8 cellular contexts compared by ENCODE assay signal in genomic region chr12:13000616-13000934, GRCh38. TPM values are rescaled to one million over a fixed set of nuclear protein-coding genes. Genes with fewer than 3 reads are reported as not detected.
A peak's percentile ranks its signal among the peaks of the same experiment; 100 is the strongest.
DNase-seq lines count a peak whose midpoint lies in the region; ATAC-seq and TF ChIP-seq lines count a peak whose summit lies in the region.

No MANE protein-coding gene starts in this region.

- peak overlapping the region; percentile 42; the same call in 1 of the 2 replicates for H4K91ac ChIP-seq in IMR-90 (ENCODE audit: insufficient read depth, low read depth, low read length)

- no peaks in the 10 kb centered on the region for H3F3A ChIP-seq in DOHH2 (ENCODE audit: control insufficient read depth, insufficient read depth)

- H2BK15ac ChIP-seq in IMR-90 (ENCODE audit: low read depth, low read length) = peak overlapping the region; percentile 50; the same call in 1 of the 3 replicates

- WGBS in IMR-90 (ENCODE audit: extremely low coverage in 2 of 2, insufficient read length in 1 of 2), 2 experiments = 0% methylated on average over 10 of the region's 16 CpGs; no CpG with 5 or more reads in 1 of the 2 experiments
- WGBS in psoas muscle, 3 donors = 0 to 1% (median 0%) methylated on average over 12 to 16 of the region's 16 CpGs

- POLR2A ChIA-PET in IMR-90 (lab: Charles Lee; ENCODE audit: unreplicated experiment) = no interaction called here

- peaks cover 14% of the 10 kb centered on the region for H3K4me1 ChIP-seq in DOHH2 (ENCODE audit: control insufficient read depth, low read length)
- peaks cover 20% of the 10 kb centered on the region for H3K4me1 ChIP-seq in IMR-90 (ENCODE audit: control insufficient read depth, insufficient read depth, low read length)
- peaks cover 9% of the 10 kb centered on the region for H3K4me1 ChIP-seq in cardiac muscle cell (ENCODE audit: low read depth)
- H3K4me1 ChIP-seq in psoas muscle = peaks cover 15% of the 10 kb centered on the region

- H4K8ac ChIP-seq in IMR-90 (ENCODE audit: low read depth in 2 of 2, low read length in 2 of 2) = peak overlapping the region; percentile 69 to 88; a peak in 3 of 4 replicates

- H3K4me3 Mint-ChIP-seq in activated T-cell treated with anti-CD3 and anti-CD28 coated beads, Interleukin-2, amount 50 U/mL, for 72 hours = peak overlapping the region; percentile 93 to 95

- H3K27ac ChIP-seq in DOHH2 (ENCODE audit: low read depth, low read length) (no peak overlapping the region), IMR-90 (ENCODE audit: insufficient read depth, low read length) (peak overlapping the region; percentile 76), cardiac muscle cell (peak overlapping the region; percentile 5), psoas muscle (peak overlapping the region; percentile 86)

- no TSS peak for BruUV-seq in IMR-90 (replicated peaks; lab: Mats Ljungman, UMichigan)

- H2BK5ac ChIP-seq in IMR-90 (ENCODE audit: low read depth, low read length, poor library complexity, severe bottlenecking) = peak overlapping the region; percentile 11

- CTCF ChIA-PET in IMR-90 (lab: Yijun Ruan, JAX) = no interaction called here

- H3K36me3 ChIP-seq in DOHH2 (ENCODE audit: control insufficient read depth, low read length) (no peaks in the 10 kb centered on the region), IMR-90 (ENCODE audit: control insufficient read depth, insufficient read depth, low read length) (no peaks in the 10 kb centered on the region), cardiac muscle cell (no peaks in the 10 kb centered on the region), psoas muscle (ENCODE audit: insufficient read depth in 1 of 2, low read depth in 1 of 2) (no peaks in the 10 kb centered on the region)

- no peaks in the 10 kb centered on the region for H3K9me3 ChIP-seq in DOHH2 (ENCODE audit: control insufficient read depth, insufficient read depth, low read length)
- no peaks in the 10 kb centered on the region for H3K9me3 ChIP-seq in IMR-90 (ENCODE audit: control insufficient read depth, insufficient read depth, low read length)
- H3K9me3 ChIP-seq in cardiac muscle cell (ENCODE audit: low read depth) = no peaks in the 10 kb centered on the region
- H3K9me3 ChIP-seq in psoas muscle = no peaks in the 10 kb centered on the region

- H2AK9ac ChIP-seq in IMR-90 (replicated peaks; ENCODE audit: low read depth, low read length, poor library complexity) = peak overlapping the region; percentile 65

- peak overlapping the region; percentile 3 for H3K18ac ChIP-seq in IMR-90 (ENCODE audit: low read depth, low read length)

- TF ChIP-seq POLR2A in IMR-90 (IDR thresholded peaks at IDR 0.05; ENCODE audit: low read depth, low read length) = no peak

- H2AK5ac ChIP-seq in IMR-90 (ENCODE audit: low read depth, low read length) = peak overlapping the region; percentile 20; the same call in 1 of the 2 replicates

- TF ChIP-seq CTCF in DOHH2 (IDR thresholded peaks at IDR 0.05; ENCODE audit: low read depth, low read length, poor library complexity, severe bottlenecking) (no peak), IMR-90 (conservative IDR thresholded peaks at IDR 0.05; ENCODE audit: low read depth, low read length) (no peak), cardiac muscle cell (IDR thresholded peaks at IDR 0.05; ENCODE audit: low read depth, low read length) (no peak), psoas muscle (IDR thresholded peaks at IDR 0.05) (no peak)

- H3K4me2 ChIP-seq in DOHH2 (ENCODE audit: low read length) (peak overlapping the region; percentile 87), IMR-90 (ENCODE audit: low read depth, low read length) (peak overlapping the region; percentile 82)

- peak overlapping the region; percentile 9 for H3K27ac Mint-ChIP-seq in activated T-cell treated with anti-CD3 and anti-CD28 coated beads, Interleukin-2, amount 50 U/mL, for 72 hours

- peaks cover 35% of the 10 kb centered on the region for H3K4me1 Mint-ChIP-seq in activated T-cell treated with anti-CD3 and anti-CD28 coated beads, Interleukin-2, amount 50 U/mL, for 72 hours (ENCODE audit: low read depth)

- intact Hi-C loops in IMR-90 (cut with micrococcal nuclease) (loop anchor here (2.0 to 5.0 kb wide), 2 partner anchors 98 to 212 kb away; no protein-coding TSS in a partner anchor), psoas muscle (cut with DNase I) (loop anchor here (5.0 kb wide), 3 partner anchors 42 to 207 kb away; partner anchors contain the start of gene FAM234B (in 2 of the 2))

- H3K79me1 ChIP-seq in IMR-90 (ENCODE audit: low read depth in 1 of 2, low read length in 2 of 2) = peaks cover 34 to 63% of the 10 kb centered on the region in 2 experiments

- H3K14ac ChIP-seq in IMR-90 (replicated peaks; ENCODE audit: low read depth, low read length) = peak overlapping the region; percentile 23

- no peak for TF ChIP-seq RAD21 in IMR-90 (IDR thresholded peaks at IDR 0.05; ENCODE audit: low read length)

- no peaks in the 10 kb centered on the region for H3K9me2 ChIP-seq in DOHH2 (replicated peaks; ENCODE audit: control insufficient read depth, low read length)

- H3K9me3 Mint-ChIP-seq in activated T-cell treated with anti-CD3 and anti-CD28 coated beads, Interleukin-2, amount 50 U/mL, for 72 hours = no peaks in the 10 kb centered on the region

- peak overlapping the region; percentile 76 for H3K56ac ChIP-seq in IMR-90 (ENCODE audit: extremely low read depth, insufficient read depth, low read length)

- dilution Hi-C loops in IMR-90 (cut with HindIII; ENCODE audit: low sequenced_read_pairs, unreplicated experiment) = no loop called here

- peaks cover 19% of the 10 kb centered on the region for H3K9me1 ChIP-seq in IMR-90 (ENCODE audit: insufficient read depth, low read length)

- H2AFZ ChIP-seq in IMR-90 (replicated peaks; ENCODE audit: low read length, poor library complexity) = peak overlapping the region; percentile 79

- peaks cover 9% of the 10 kb centered on the region for H3K27me3 Mint-ChIP-seq in activated T-cell treated with anti-CD3 and anti-CD28 coated beads, Interleukin-2, amount 50 U/mL, for 72 hours (ENCODE audit: low read depth)

- ATAC-seq in GM21515 (IDR thresholded peaks at IDR 0.05; ENCODE audit: unreplicated experiment) = peak; percentile 24
- ATAC-seq in IMR-90 (ENCODE audit: low read depth) = peak; percentile 28
- ATAC-seq in activated T-cell treated with anti-CD3 and anti-CD28 coated beads, Interleukin-2, amount 50 U/mL, for 72 hours (replicated peaks in 1 of 2) = peak; percentile 46 to 49
- peak; percentile 32 to 65 (median 41) for ATAC-seq in psoas muscle

- in situ Hi-C loops in IMR-90 (cut with MboI; ENCODE audit: low sequenced_read_pairs) = loop anchor here (10.0 kb wide), 1 partner anchor 224 kb away; no protein-coding TSS in a partner anchor

- H3K36me3 Mint-ChIP-seq in activated T-cell treated with anti-CD3 and anti-CD28 coated beads, Interleukin-2, amount 50 U/mL, for 72 hours (ENCODE audit: insufficient read depth in 2 of 2) = peaks cover 0 to 2% of the 10 kb centered on the region in 2 donors

- no peaks in the 10 kb centered on the region for H3K79me2 ChIP-seq in DOHH2 (ENCODE audit: control insufficient read depth, low read length)

- no peak overlapping the region; the same call in 1 of the 2 replicates for H2BK20ac ChIP-seq in IMR-90 (ENCODE audit: low read depth, low read length)

- peak overlapping the region; percentile 38 for H4K5ac ChIP-seq in IMR-90 (ENCODE audit: low read depth, low read length)

- 0 out of 2 replicates have a peak overlapping the region, but pooled peaks have one; percentile 4 for H2BK120ac ChIP-seq in IMR-90 (ENCODE audit: low read depth, low read length)

- peak overlapping the region; percentile 32 for H3K9ac ChIP-seq in IMR-90 (ENCODE audit: low read depth, low read length)

- H3K27me3 ChIP-seq in DOHH2 (ENCODE audit: control insufficient read depth, low read length) = peaks cover 47% of the 10 kb centered on the region
- no peaks in the 10 kb centered on the region for H3K27me3 ChIP-seq in IMR-90 (ENCODE audit: control insufficient read depth, insufficient read depth, low read length)
- peaks cover 9% of the 10 kb centered on the region for H3K27me3 ChIP-seq in cardiac muscle cell
- no peaks in the 10 kb centered on the region for H3K27me3 ChIP-seq in psoas muscle (ENCODE audit: insufficient read depth in 3 of 3, low read length in 2 of 3)

- peak overlapping the region; percentile 28 for H3K4ac ChIP-seq in IMR-90 (ENCODE audit: low read depth, low read length)

- peak overlapping the region; percentile 79 for H3K23ac ChIP-seq in IMR-90 (ENCODE audit: low read depth, low read length)

- no peaks in the 10 kb centered on the region for H4K20me1 ChIP-seq in DOHH2 (ENCODE audit: control insufficient read depth, insufficient read depth, low read depth, low read length)
- peaks cover 16% of the 10 kb centered on the region for H4K20me1 ChIP-seq in IMR-90 (ENCODE audit: insufficient read depth, low read length)

- DNase-seq in IMR-90 = no peak
- peak in 1 of 2 donors; percentile 52 for DNase-seq in activated T-cell treated with anti-CD3 and anti-CD28 coated beads, Interleukin-2, amount 50 U/mL, for 72 hours
- DNase-seq in cardiac muscle cell (ENCODE audit: low read depth in 1 of 2, low spot score in 1 of 2) = peak in 1 of 2 donors; percentile 62
- DNase-seq in psoas muscle = no peak
- DNase-seq in activated effector memory CD4-positive, alpha-beta T cell treated with Interleukin-2 at 50 U/mL for 16 hours = no peak
- DNase-seq in stimulated activated CD4-positive, alpha-beta T cell treated with anti-CD3 and anti-CD28 coated beads, Interleukin-2, amount 100 ng/mL, for 24 hours = no peak

- H3K4me3 ChIP-seq in DOHH2 (ENCODE audit: low read length) (peak overlapping the region; percentile 70), IMR-90 (ENCODE audit: insufficient read depth, low read depth, low read length) (peak overlapping the region; percentile 53), cardiac muscle cell (peak overlapping the region; percentile 69), psoas muscle (peak overlapping the region; percentile 92)

RNA-seq across cellular contexts. Expression of gene HEBP1, which starts 0.5 kb away (rescaled TPM):
- 14.7 and 18.8 TPM in 2 replicates for total RNA-seq in IMR-90 (2012; rRNA removed)
- polyA plus RNA-seq in IMR-90 (2012; rRNA removed) = 44.2 and 49.2 TPM in 2 replicates
- 51.3 and 60.0 TPM in 2 replicates for polyA plus RNA-seq in IMR-90 (2012; cell fraction: cytosol; rRNA removed)
- polyA plus RNA-seq in IMR-90 (2012; cell fraction: nucleus; rRNA removed; ENCODE audit: low replicate concordance) = 16.0 and 25.4 TPM in 2 replicates
- 10 to 100 TPM; 28.3 to 30.4 TPM for total RNA-seq in activated T-cell treated with anti-CD3 and anti-CD28 coated beads, Interleukin-2, amount 50 U/mL, for 72 hours
- 15.3 and 31.2 TPM in 2 replicates for total RNA-seq in cardiac muscle cell
- 44.1 and 70.0 TPM in 2 replicates for polyA plus RNA-seq in cardiac muscle cell
- total RNA-seq in psoas muscle = 10 to 100 TPM; 27.0 to 39.3 (median 35.5) TPM
- polyA plus RNA-seq in psoas muscle = 10 to 100 TPM; 19.4 to 38.4 (median 31.5) TPM

RNA-seq across cellular contexts. Expression of gene FAM234B, which starts 43.6 kb away (rescaled TPM):
- total RNA-seq in IMR-90 (2012; rRNA removed) (6.7 and 8.6 TPM in 2 replicates), cardiac muscle cell (6.4 and 6.9 TPM in 2 replicates), psoas muscle (1 to 10 TPM; 2.1 to 4.0 (median 2.5) TPM)
- polyA plus RNA-seq in IMR-90 (2012; rRNA removed) (3.6 and 3.7 TPM in 2 replicates), cardiac muscle cell (4.5 and 5.0 TPM in 2 replicates), psoas muscle (1 to 10 TPM in 2 of 3 donors, under 1 TPM in 1; 0.89 to 1.9 (median 1.8) TPM)
- 2.2 and 2.5 TPM in 2 replicates for polyA plus RNA-seq in IMR-90 (2012; cell fraction: cytosol; rRNA removed)
- 1.7 and 3.8 TPM in 2 replicates for polyA plus RNA-seq in IMR-90 (2012; cell fraction: nucleus; rRNA removed; ENCODE audit: low replicate concordance)
- total RNA-seq in activated T-cell treated with anti-CD3 and anti-CD28 coated beads, Interleukin-2, amount 50 U/mL, for 72 hours = 1 to 10 TPM; 6.6 to 7.8 TPM

RNA-seq across cellular contexts. Expression of gene GPRC5D, which starts 48.6 kb away (rescaled TPM):
- total RNA-seq in IMR-90 (2012; rRNA removed) (not detected in 2 replicates), cardiac muscle cell (not detected in 2 replicates), psoas muscle (not detected)
- polyA plus RNA-seq in IMR-90 (2012; rRNA removed) (not detected in 2 replicates), cardiac muscle cell (0.35 TPM in 1 of 2 replicates, not detected in the other), psoas muscle (not detected)
- not detected in 2 replicates for polyA plus RNA-seq in IMR-90 (2012; cell fraction: cytosol; rRNA removed)
- not detected in 2 replicates for polyA plus RNA-seq in IMR-90 (2012; cell fraction: nucleus; rRNA removed; ENCODE audit: low replicate concordance)
- not detected for total RNA-seq in activated T-cell treated with anti-CD3 and anti-CD28 coated beads, Interleukin-2, amount 50 U/mL, for 72 hours
